9 cellular contexts compared by ENCODE assay signal in the genomic region with DNA sequence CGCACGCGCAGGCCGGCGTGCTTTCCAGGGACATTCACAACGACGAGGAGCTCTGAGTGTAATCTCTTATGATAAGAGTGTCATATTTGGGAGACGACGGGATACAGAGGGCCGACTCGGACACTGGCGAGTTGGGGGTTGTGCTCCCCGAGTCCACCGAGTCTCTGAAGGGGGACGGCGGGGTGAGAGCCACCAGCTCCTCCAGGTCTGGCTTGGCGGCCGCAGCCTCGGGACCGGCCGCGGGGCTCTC.
DNase-seq lines count a peak whose midpoint lies in the region; ATAC-seq lines count a peak whose summit lies in the region.
"Had no signal": no experiment of that assay in that cellular context is flagged by ENCODE, and none has a peak within 500 bp of the region (broad histone marks: within the 10 kb centered on the region; RNA-seq: fewer than 3 reads in every experiment).

No MANE protein-coding gene starts in this region.

- no peak overlapping the region for H3K27ac Mint-ChIP-seq in T-helper 1 cell treated with Interleukin-12 subunit alpha and Interleukin-12 subunit beta and Interleukin-4 antibody, amounts not matched to agents 30 μg/mL and 1 μg/mL, for 36 hours
- H3K27ac Mint-ChIP-seq in stimulated activated memory B cell treated with anti-CD40 and anti-IgM and Interleukin-4, amounts not matched to agents 10 μg/mL and 1 μg/mL and 100 μg/mL, for 72 hours, result no peak overlapping the region

- peaks cover 9% of the 10 kb centered on the region for H3K4me1 Mint-ChIP-seq in T-helper 1 cell treated with Interleukin-12 subunit alpha and Interleukin-12 subunit beta and Interleukin-4 antibody, amounts not matched to agents 30 μg/mL and 1 μg/mL, for 36 hours (ENCODE audit: low read depth)
- peaks cover 14% of the 10 kb centered on the region for H3K4me1 Mint-ChIP-seq in stimulated activated memory B cell treated with anti-CD40 and anti-IgM and Interleukin-4, amounts not matched to agents 10 μg/mL and 1 μg/mL and 100 μg/mL, for 72 hours

- no peak for DNase-seq in T-helper 1 cell
- DNase-seq in activated T-cell treated with anti-CD3 and anti-CD28 coated beads, Interleukin-2, amount 50 U/mL, for 48 hours, result peak; percentile 23 to 29
- no peak for DNase-seq in left lobe of liver (ENCODE audit: low spot score)
- no peak for DNase-seq in NAMALWA (ENCODE audit: low spot score)
- DNase-seq: NCI-H446 had no signal

- H3K9me3 ChIP-seq in iPS-18c (ENCODE audit: control insufficient read depth, insufficient read depth, low read length), result no peaks in the 10 kb centered on the region

- no peaks in the 10 kb centered on the region for H3K36me3 Mint-ChIP-seq in T-helper 1 cell treated with Interleukin-12 subunit alpha and Interleukin-12 subunit beta and Interleukin-4 antibody, amounts not matched to agents 30 μg/mL and 1 μg/mL, for 36 hours (ENCODE audit: low read depth)
- H3K36me3 Mint-ChIP-seq in stimulated activated memory B cell treated with anti-CD40 and anti-IgM and Interleukin-4, amounts not matched to agents 10 μg/mL and 1 μg/mL and 100 μg/mL, for 72 hours, result no peaks in the 10 kb centered on the region

- H3K27me3 Mint-ChIP-seq in T-helper 1 cell treated with Interleukin-12 subunit alpha and Interleukin-12 subunit beta and Interleukin-4 antibody, amounts not matched to agents 30 μg/mL and 1 μg/mL, for 36 hours (ENCODE audit: low read depth), result peaks cover 82% of the 10 kb centered on the region
- H3K27me3 Mint-ChIP-seq in stimulated activated memory B cell treated with anti-CD40 and anti-IgM and Interleukin-4, amounts not matched to agents 10 μg/mL and 1 μg/mL and 100 μg/mL, for 72 hours, result peaks cover 41% of the 10 kb centered on the region

- H3K9me3 Mint-ChIP-seq in T-helper 1 cell treated with Interleukin-12 subunit alpha and Interleukin-12 subunit beta and Interleukin-4 antibody, amounts not matched to agents 30 μg/mL and 1 μg/mL, for 36 hours, result no peaks in the 10 kb centered on the region
- H3K9me3 Mint-ChIP-seq in stimulated activated memory B cell treated with anti-CD40 and anti-IgM and Interleukin-4, amounts not matched to agents 10 μg/mL and 1 μg/mL and 100 μg/mL, for 72 hours, result no peaks in the 10 kb centered on the region

- no peak for ATAC-seq in stimulated activated memory B cell treated with anti-CD40 and anti-IgM and Interleukin-4, amounts not matched to agents 10 μg/mL and 1 μg/mL and 100 μg/mL, for 72 hours
- ATAC-seq in left lobe of liver (no peak), HG03039 (IDR thresholded peaks at IDR 0.05; ENCODE audit: unreplicated experiment) (no peak)

- H3K4me3 Mint-ChIP-seq in T-helper 1 cell treated with Interleukin-12 subunit alpha and Interleukin-12 subunit beta and Interleukin-4 antibody, amounts not matched to agents 30 μg/mL and 1 μg/mL, for 36 hours, result peak overlapping the region; percentile 74
- H3K4me3 Mint-ChIP-seq in stimulated activated memory B cell treated with anti-CD40 and anti-IgM and Interleukin-4, amounts not matched to agents 10 μg/mL and 1 μg/mL and 100 μg/mL, for 72 hours, result peak overlapping the region; percentile 45

- peak overlapping the region; percentile 36; the same call in 1 of the 2 replicates for H3K4me3 ChIP-seq in iPS-18c (ENCODE audit: insufficient read depth, low read depth, low read length)

Comparison
In these comparisons a context has a peak if more than half of its experiments do, and no peak if none do; other contexts are left out.
1. DNase-seq: peak in activated T-cell treated with anti-CD3 and anti-CD28 coated beads, Interleukin-2, amount 50 U/mL, for 48 hours (2 of 2); none in T-helper 1 cell (0 of 5), left lobe of liver (single experiment) and NAMALWA (single experiment).